Comparison of ENCODE assay signal across 8 cellular contexts in genomic region chrX:153926863-153927685, GRCh38. TPM values are rescaled to one million over a fixed set of nuclear protein-coding genes. Genes with fewer than 3 reads are reported as not detected.
DNase-seq lines count a peak whose midpoint lies in the region; ATAC-seq and TF ChIP-seq lines count a peak whose summit lies in the region.

No MANE protein-coding gene starts in this region.

- H3K14ac ChIP-seq in mesenchymal stem cell (ENCODE audit: low read length in 2 of 2): peak overlapping the region in 1 of 2 experiments; percentile 41

- peaks cover 5% of the 10 kb centered on the region for H3K79me1 ChIP-seq in mesenchymal stem cell (replicated peaks; ENCODE audit: low read length, poor library complexity, severe bottlenecking)

- H3K27me3 ChIP-seq in colonic mucosa (no peaks in the 10 kb centered on the region), mesenchymal stem cell (ENCODE audit: control insufficient read depth in 1 of 2, insufficient read depth in 1 of 2, low read length in 2 of 2) (peaks cover 0 to 33% of the 10 kb centered on the region in 2 experiments)

- ATAC-seq in HG02610 (IDR thresholded peaks at IDR 0.05; ENCODE audit: unreplicated experiment): peak; percentile 28

- WGBS in mesenchymal stem cell: 9% methylated on average over 24 of the region's 32 CpGs

- H4K8ac ChIP-seq in mesenchymal stem cell (ENCODE audit: low read length): peak overlapping the region; percentile 98

- H4K91ac ChIP-seq in mesenchymal stem cell (ENCODE audit: low read length): peak overlapping the region; percentile 98

- no peaks in the 10 kb centered on the region for H3K4me1 ChIP-seq in colonic mucosa
- peaks cover 23% of the 10 kb centered on the region for H3K4me1 ChIP-seq in mesenchymal stem cell (ENCODE audit: control insufficient read depth, insufficient read depth, low read depth, low read length)

- peak overlapping the region; percentile 90 for H3K27ac ChIP-seq in colonic mucosa
- H3K27ac ChIP-seq in mesenchymal stem cell (ENCODE audit: low read length, poor library complexity, severe bottlenecking): peak overlapping the region; percentile 89

- H3K9me3 ChIP-seq in colonic mucosa (no peaks in the 10 kb centered on the region), mesenchymal stem cell (ENCODE audit: control insufficient read depth, low read length) (no peaks in the 10 kb centered on the region)

- TF ChIP-seq CTCF in GM10266 (IDR thresholded peaks at IDR 0.05; ENCODE audit: control insufficient read depth, insufficient read depth, low read depth, missing control alignments) (no peak), colonic mucosa (IDR thresholded peaks at IDR 0.05) (no peak)

- H3K4me3 ChIP-seq in colonic mucosa: peak overlapping the region; percentile 42
- H3K4me3 ChIP-seq in mesenchymal stem cell (ENCODE audit: insufficient read depth in 1 of 2, low read depth in 1 of 2, low read length in 2 of 2): peak overlapping the region; percentile 72 to 84

- peak overlapping the region; percentile 49 for H2BK15ac ChIP-seq in mesenchymal stem cell (ENCODE audit: low read depth, poor library complexity, severe bottlenecking)

- intact Hi-C loops in colonic mucosa (cut with DNase I): no loop called here

- peak; percentile 87 for DNase-seq in GM10266 (ENCODE audit: extremely low spot score)
- peak; percentile 87 for DNase-seq in NCI-H2107 treated with DMSO at 0.1 percent for 48 hours (lab: John Stamatoyannopoulos, UW; ENCODE audit: unreplicated experiment)
- DNase-seq in activated CD4-positive, CD25-positive, alpha-beta regulatory T cell (lab: John Stamatoyannopoulos, UW): peak in 3 of 4 experiments; percentile 30 to 59 (median 58)
- peak; percentile 66 for DNase-seq in colonic mucosa
- peak; percentile 55 for DNase-seq in mesenchymal stem cell
- DNase-seq in stimulated activated CD8-positive, alpha-beta memory T cell treated with anti-CD3 and anti-CD28 coated beads, Interleukin-4, amount 100 ng/mL, for 4 hours (ENCODE audit: low read depth in 2 of 2, low spot score in 1 of 2): peak; percentile 34 to 65
- no peak for DNase-seq in NCI-H187 treated with DMSO at 0.1 percent for 48 hours (lab: John Stamatoyannopoulos, UW)

- peak overlapping the region; percentile 50 for H2AK5ac ChIP-seq in mesenchymal stem cell (ENCODE audit: low read length, severe bottlenecking)

- no peak overlapping the region for H2BK5ac ChIP-seq in mesenchymal stem cell (ENCODE audit: low read depth, low read length, poor library complexity, severe bottlenecking)

- H3K36me3 ChIP-seq in colonic mucosa (no peaks in the 10 kb centered on the region), mesenchymal stem cell (ENCODE audit: control insufficient read depth in 1 of 2, insufficient read depth in 2 of 2, low read depth in 1 of 2, low read length in 2 of 2) (peaks cover 29 to 30% of the 10 kb centered on the region in 2 experiments)

- H3K9ac ChIP-seq in colonic mucosa (ENCODE audit: low read depth in 2 of 2, low read length in 2 of 2) (peak overlapping the region; percentile 77 to 90), mesenchymal stem cell (ENCODE audit: low read length) (peak overlapping the region; percentile 88)

- H2AFZ ChIP-seq in mesenchymal stem cell (ENCODE audit: low read depth, low read length): no peak overlapping the region

- H3K4me2 ChIP-seq in mesenchymal stem cell (ENCODE audit: low read length, poor library complexity, severe bottlenecking): peak overlapping the region; percentile 87

- peak overlapping the region; percentile 93 for H2BK120ac ChIP-seq in mesenchymal stem cell (ENCODE audit: low read depth, low read length)

- peak overlapping the region; percentile 55 to 85 for H3K4ac ChIP-seq in mesenchymal stem cell (ENCODE audit: low read depth in 1 of 2, low read length in 2 of 2)

- H3K23ac ChIP-seq in mesenchymal stem cell (ENCODE audit: low read length in 2 of 2): no peak overlapping the region

- H3K18ac ChIP-seq in mesenchymal stem cell (ENCODE audit: low read depth in 1 of 2, low read length in 2 of 2): peak overlapping the region; percentile 97

- peak overlapping the region in 1 of 2 experiments; percentile 63 for H2BK12ac ChIP-seq in mesenchymal stem cell (ENCODE audit: low read length in 2 of 2)

RNA-seq across cellular contexts. Expression of gene ARHGAP4, which starts 1.0 kb away (rescaled TPM):
- total RNA-seq in colonic mucosa: 10 to 100 TPM; 19.9 to 30.0 TPM
- 0.83 TPM for polyA plus RNA-seq in mesenchymal stem cell (2013, experiment 1 of 2)
- polyA plus RNA-seq in mesenchymal stem cell (2013, experiment 2 of 2): 1.1 TPM

RNA-seq across cellular contexts. Expression of gene NAA10, which starts 7.8 kb away (rescaled TPM):
- 100 to 1,000 TPM in 1 of 2 donors, 10 to 100 TPM in 1; 55.9 to 115 TPM for total RNA-seq in colonic mucosa
- 173 TPM for polyA plus RNA-seq in mesenchymal stem cell (2013, experiment 1 of 2)
- 171 TPM for polyA plus RNA-seq in mesenchymal stem cell (2013, experiment 2 of 2)

RNA-seq across cellular contexts. Expression of gene RENBP, which starts 17.4 kb away (rescaled TPM):
- 1 to 10 TPM; 3.3 to 5.0 TPM for total RNA-seq in colonic mucosa
- 20.4 TPM for polyA plus RNA-seq in mesenchymal stem cell (2013, experiment 1 of 2)
- 17.0 TPM for polyA plus RNA-seq in mesenchymal stem cell (2013, experiment 2 of 2)

RNA-seq across cellular contexts. Expression of gene AVPR2, which starts 22.6 kb away (rescaled TPM):
- under 1 TPM in 1 of 2 donors, not detected in 1; 0.24 TPM for total RNA-seq in colonic mucosa
- not detected for polyA plus RNA-seq in mesenchymal stem cell (2013, experiment 1 of 2)
- not detected for polyA plus RNA-seq in mesenchymal stem cell (2013, experiment 2 of 2)

RNA-seq across cellular contexts. Expression of gene L1CAM, which starts 41.1 kb away (rescaled TPM):
- 1 to 10 TPM; 4.3 to 8.8 TPM for total RNA-seq in colonic mucosa
- 25.9 TPM for polyA plus RNA-seq in mesenchymal stem cell (2013, experiment 1 of 2)
- 25.0 TPM for polyA plus RNA-seq in mesenchymal stem cell (2013, experiment 2 of 2)
